In the genomic region with DNA sequence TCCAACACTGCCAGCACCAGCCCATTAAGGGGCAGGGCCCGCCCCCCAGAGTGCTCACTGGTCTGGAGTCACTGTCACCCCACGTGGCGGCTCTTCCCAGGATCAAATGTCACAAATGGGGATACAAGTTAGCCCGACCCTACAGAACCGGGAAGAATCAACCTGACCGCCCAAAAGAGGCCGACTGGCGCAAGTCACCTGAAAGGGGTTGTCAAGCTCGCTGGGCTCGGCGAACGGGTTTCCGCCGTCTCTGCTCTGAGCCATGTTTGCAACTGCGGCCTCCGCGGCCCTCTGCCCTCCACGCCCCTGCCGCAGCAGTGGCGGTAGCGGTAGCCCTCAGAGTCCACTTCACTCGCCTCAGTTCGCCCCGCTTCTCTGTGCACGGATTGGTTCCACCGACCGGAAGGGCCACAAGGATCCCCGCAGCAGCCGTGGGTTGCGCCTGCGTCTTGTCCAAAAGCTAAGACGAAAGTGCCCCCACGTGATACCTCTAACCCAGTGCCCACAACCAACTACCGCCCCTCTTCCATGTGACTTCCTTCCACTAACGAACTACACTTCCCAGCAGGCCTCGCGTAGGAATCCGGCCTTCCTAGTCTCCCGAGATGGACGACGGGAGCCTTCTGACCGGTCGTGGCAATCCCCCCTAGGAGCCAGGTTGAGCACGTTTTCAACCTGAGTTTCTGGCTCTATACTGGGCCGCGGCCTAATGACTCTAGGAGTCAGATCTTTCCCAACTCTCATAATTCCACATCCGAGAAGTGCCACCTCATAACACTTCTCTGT, we compare ENCODE assay signal across 1 cellular context.
A peak's percentile ranks its signal among the peaks of the same experiment; 100 is the strongest.
TF ChIP-seq lines count a peak whose summit lies in the region.

A gene (minus strand): TSS at position 473 of the 786 bp plus-strand sequence. CDS start 209 bp downstream, at position 264.

TF ChIP-seq in K562, 482 proteins besides CTCF, POLR2A, EP300 and RAD21 (continued from another document and continues in another):
- TF ChIP-seq, protein P1, sequence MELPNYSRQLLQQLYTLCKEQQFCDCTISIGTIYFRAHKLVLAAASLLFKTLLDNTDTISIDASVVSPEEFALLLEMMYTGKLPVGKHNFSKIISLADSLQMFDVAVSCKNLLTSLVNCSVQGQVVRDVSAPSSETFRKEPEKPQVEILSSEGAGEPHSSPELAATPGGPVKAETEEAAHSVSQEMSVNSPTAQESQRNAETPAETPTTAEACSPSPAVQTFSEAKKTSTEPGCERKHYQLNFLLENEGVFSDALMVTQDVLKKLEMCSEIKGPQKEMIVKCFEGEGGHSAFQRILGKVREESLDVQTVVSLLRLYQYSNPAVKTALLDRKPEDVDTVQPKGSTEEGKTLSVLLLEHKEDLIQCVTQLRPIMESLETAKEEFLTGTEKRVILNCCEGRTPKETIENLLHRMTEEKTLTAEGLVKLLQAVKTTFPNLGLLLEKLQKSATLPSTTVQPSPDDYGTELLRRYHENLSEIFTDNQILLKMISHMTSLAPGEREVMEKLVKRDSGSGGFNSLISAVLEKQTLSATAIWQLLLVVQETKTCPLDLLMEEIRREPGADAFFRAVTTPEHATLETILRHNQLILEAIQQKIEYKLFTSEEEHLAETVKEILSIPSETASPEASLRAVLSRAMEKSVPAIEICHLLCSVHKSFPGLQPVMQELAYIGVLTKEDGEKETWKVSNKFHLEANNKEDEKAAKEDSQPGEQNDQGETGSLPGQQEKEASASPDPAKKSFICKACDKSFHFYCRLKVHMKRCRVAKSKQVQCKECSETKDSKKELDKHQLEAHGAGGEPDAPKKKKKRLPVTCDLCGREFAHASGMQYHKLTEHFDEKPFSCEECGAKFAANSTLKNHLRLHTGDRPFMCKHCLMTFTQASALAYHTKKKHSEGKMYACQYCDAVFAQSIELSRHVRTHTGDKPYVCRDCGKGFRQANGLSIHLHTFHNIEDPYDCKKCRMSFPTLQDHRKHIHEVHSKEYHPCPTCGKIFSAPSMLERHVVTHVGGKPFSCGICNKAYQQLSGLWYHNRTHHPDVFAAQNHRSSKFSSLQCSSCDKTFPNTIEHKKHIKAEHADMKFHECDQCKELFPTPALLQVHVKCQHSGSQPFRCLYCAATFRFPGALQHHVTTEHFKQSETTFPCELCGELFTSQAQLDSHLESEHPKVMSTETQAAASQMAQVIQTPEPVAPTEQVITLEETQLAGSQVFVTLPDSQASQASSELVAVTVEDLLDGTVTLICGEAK (IDR thresholded peaks at IDR 0.05): peak; percentile 87
- TF ChIP-seq, protein P1 (CRISPR knock-in tag; IDR thresholded peaks at IDR 0.05): no peak
- TF ChIP-seq, protein P2, sequence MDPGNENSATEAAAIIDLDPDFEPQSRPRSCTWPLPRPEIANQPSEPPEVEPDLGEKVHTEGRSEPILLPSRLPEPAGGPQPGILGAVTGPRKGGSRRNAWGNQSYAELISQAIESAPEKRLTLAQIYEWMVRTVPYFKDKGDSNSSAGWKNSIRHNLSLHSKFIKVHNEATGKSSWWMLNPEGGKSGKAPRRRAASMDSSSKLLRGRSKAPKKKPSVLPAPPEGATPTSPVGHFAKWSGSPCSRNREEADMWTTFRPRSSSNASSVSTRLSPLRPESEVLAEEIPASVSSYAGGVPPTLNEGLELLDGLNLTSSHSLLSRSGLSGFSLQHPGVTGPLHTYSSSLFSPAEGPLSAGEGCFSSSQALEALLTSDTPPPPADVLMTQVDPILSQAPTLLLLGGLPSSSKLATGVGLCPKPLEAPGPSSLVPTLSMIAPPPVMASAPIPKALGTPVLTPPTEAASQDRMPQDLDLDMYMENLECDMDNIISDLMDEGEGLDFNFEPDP (CRISPR knock-in tag; IDR thresholded peaks at IDR 0.05): peak; percentile 85; the same call in 1 of the 2 replicates
- TF ChIP-seq FOXJ2 (tag; IDR thresholded peaks at IDR 0.05) (0 out of 2 replicates have a peak, but pooled peaks have one; percentile 45), ZNF143 (CRISPR knock-in tag; IDR thresholded peaks at IDR 0.05) (peak; percentile 97), FIP1L1 (IDR thresholded peaks at IDR 0.05; ENCODE audit: low read depth, low read length, poor library complexity, severe bottlenecking) (peak; percentile 82), ARID1B (IDR thresholded peaks at IDR 0.05) (peak; percentile 40; the same call in 1 of the 2 replicates), POLR2AphosphoS2 (IDR thresholded peaks at IDR 0.05; ENCODE audit: low read length) (peak; percentile 100), ZNF23 (CRISPR knock-in tag; IDR thresholded peaks at IDR 0.05) (peak; percentile 79; the same call in 1 of the 2 replicates), PRPF4 (IDR thresholded peaks at IDR 0.05; ENCODE audit: insufficient read depth, low read depth, low read length, poor library complexity, severe bottlenecking) (no peak), TRIM24 (IDR thresholded peaks at IDR 0.05) (no peak), ZNF436 (CRISPR knock-in tag; IDR thresholded peaks at IDR 0.05) (no peak), TAF15 (IDR thresholded peaks at IDR 0.05; ENCODE audit: low read depth, low read length) (peak; percentile 65; the same call in 1 of the 2 replicates), GTF2F1 (IDR thresholded peaks at IDR 0.05; ENCODE audit: low read depth, low read length) (no peak), ZNF695 (CRISPR knock-in tag; IDR thresholded peaks at IDR 0.05) (0 out of 2 replicates have a peak, but pooled peaks have one; percentile 20), TOE1 (IDR thresholded peaks at IDR 0.05; ENCODE audit: borderline replicate concordance) (peak; percentile 92), TOE1 (CRISPR knock-in tag; IDR thresholded peaks at IDR 0.05; ENCODE audit: borderline replicate concordance, low read depth) (no peak), ZFP1 (CRISPR knock-in tag; IDR thresholded peaks at IDR 0.05) (peak; percentile 76), NCOR1 (IDR thresholded peaks at IDR 0.05) (0 out of 2 replicates have a peak, but pooled peaks have one; percentile 3), NFXL1 (CRISPR knock-in tag; IDR thresholded peaks at IDR 0.05) (peak; percentile 30; the same call in 1 of the 2 replicates), NR1H2 (CRISPR knock-in tag; IDR thresholded peaks at IDR 0.05) (no peak), TAF7 (tag; IDR thresholded peaks at IDR 0.05) (no peak), XRCC3 (IDR thresholded peaks at IDR 0.05) (no peak), HLTF (IDR thresholded peaks at IDR 0.05) (no peak)
- TF ChIP-seq, protein P3, sequence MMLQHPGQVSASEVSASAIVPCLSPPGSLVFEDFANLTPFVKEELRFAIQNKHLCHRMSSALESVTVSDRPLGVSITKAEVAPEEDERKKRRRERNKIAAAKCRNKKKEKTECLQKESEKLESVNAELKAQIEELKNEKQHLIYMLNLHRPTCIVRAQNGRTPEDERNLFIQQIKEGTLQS (IDR thresholded peaks at IDR 0.05): no peak
- TF ChIP-seq, protein P3 (CRISPR knock-in tag; conservative IDR thresholded peaks at IDR 0.05): no peak
- TF ChIP-seq, protein P4, sequence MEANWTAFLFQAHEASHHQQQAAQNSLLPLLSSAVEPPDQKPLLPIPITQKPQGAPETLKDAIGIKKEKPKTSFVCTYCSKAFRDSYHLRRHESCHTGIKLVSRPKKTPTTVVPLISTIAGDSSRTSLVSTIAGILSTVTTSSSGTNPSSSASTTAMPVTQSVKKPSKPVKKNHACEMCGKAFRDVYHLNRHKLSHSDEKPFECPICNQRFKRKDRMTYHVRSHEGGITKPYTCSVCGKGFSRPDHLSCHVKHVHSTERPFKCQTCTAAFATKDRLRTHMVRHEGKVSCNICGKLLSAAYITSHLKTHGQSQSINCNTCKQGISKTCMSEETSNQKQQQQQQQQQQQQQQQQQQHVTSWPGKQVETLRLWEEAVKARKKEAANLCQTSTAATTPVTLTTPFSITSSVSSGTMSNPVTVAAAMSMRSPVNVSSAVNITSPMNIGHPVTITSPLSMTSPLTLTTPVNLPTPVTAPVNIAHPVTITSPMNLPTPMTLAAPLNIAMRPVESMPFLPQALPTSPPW (CRISPR knock-in tag; IDR thresholded peaks at IDR 0.05): peak; percentile 81
- TF ChIP-seq, protein P5, sequence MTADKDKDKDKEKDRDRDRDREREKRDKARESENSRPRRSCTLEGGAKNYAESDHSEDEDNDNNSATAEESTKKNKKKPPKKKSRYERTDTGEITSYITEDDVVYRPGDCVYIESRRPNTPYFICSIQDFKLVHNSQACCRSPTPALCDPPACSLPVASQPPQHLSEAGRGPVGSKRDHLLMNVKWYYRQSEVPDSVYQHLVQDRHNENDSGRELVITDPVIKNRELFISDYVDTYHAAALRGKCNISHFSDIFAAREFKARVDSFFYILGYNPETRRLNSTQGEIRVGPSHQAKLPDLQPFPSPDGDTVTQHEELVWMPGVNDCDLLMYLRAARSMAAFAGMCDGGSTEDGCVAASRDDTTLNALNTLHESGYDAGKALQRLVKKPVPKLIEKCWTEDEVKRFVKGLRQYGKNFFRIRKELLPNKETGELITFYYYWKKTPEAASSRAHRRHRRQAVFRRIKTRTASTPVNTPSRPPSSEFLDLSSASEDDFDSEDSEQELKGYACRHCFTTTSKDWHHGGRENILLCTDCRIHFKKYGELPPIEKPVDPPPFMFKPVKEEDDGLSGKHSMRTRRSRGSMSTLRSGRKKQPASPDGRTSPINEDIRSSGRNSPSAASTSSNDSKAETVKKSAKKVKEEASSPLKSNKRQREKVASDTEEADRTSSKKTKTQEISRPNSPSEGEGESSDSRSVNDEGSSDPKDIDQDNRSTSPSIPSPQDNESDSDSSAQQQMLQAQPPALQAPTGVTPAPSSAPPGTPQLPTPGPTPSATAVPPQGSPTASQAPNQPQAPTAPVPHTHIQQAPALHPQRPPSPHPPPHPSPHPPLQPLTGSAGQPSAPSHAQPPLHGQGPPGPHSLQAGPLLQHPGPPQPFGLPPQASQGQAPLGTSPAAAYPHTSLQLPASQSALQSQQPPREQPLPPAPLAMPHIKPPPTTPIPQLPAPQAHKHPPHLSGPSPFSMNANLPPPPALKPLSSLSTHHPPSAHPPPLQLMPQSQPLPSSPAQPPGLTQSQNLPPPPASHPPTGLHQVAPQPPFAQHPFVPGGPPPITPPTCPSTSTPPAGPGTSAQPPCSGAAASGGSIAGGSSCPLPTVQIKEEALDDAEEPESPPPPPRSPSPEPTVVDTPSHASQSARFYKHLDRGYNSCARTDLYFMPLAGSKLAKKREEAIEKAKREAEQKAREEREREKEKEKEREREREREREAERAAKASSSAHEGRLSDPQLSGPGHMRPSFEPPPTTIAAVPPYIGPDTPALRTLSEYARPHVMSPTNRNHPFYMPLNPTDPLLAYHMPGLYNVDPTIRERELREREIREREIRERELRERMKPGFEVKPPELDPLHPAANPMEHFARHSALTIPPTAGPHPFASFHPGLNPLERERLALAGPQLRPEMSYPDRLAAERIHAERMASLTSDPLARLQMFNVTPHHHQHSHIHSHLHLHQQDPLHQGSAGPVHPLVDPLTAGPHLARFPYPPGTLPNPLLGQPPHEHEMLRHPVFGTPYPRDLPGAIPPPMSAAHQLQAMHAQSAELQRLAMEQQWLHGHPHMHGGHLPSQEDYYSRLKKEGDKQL (CRISPR knock-in tag; IDR thresholded peaks at IDR 0.05; ENCODE audit: borderline replicate concordance): no peak
- TF ChIP-seq, protein P6, sequence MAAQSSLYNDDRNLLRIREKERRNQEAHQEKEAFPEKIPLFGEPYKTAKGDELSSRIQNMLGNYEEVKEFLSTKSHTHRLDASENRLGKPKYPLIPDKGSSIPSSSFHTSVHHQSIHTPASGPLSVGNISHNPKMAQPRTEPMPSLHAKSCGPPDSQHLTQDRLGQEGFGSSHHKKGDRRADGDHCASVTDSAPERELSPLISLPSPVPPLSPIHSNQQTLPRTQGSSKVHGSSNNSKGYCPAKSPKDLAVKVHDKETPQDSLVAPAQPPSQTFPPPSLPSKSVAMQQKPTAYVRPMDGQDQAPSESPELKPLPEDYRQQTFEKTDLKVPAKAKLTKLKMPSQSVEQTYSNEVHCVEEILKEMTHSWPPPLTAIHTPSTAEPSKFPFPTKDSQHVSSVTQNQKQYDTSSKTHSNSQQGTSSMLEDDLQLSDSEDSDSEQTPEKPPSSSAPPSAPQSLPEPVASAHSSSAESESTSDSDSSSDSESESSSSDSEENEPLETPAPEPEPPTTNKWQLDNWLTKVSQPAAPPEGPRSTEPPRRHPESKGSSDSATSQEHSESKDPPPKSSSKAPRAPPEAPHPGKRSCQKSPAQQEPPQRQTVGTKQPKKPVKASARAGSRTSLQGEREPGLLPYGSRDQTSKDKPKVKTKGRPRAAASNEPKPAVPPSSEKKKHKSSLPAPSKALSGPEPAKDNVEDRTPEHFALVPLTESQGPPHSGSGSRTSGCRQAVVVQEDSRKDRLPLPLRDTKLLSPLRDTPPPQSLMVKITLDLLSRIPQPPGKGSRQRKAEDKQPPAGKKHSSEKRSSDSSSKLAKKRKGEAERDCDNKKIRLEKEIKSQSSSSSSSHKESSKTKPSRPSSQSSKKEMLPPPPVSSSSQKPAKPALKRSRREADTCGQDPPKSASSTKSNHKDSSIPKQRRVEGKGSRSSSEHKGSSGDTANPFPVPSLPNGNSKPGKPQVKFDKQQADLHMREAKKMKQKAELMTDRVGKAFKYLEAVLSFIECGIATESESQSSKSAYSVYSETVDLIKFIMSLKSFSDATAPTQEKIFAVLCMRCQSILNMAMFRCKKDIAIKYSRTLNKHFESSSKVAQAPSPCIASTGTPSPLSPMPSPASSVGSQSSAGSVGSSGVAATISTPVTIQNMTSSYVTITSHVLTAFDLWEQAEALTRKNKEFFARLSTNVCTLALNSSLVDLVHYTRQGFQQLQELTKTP (IDR thresholded peaks at IDR 0.05; ENCODE audit: low read depth in 1 of 2, partially characterized antibody in 2 of 2): peak in 1 of 2 experiments; percentile 95
